Comparison of ENCODE assay signal across 1 cellular context in the genomic region with DNA sequence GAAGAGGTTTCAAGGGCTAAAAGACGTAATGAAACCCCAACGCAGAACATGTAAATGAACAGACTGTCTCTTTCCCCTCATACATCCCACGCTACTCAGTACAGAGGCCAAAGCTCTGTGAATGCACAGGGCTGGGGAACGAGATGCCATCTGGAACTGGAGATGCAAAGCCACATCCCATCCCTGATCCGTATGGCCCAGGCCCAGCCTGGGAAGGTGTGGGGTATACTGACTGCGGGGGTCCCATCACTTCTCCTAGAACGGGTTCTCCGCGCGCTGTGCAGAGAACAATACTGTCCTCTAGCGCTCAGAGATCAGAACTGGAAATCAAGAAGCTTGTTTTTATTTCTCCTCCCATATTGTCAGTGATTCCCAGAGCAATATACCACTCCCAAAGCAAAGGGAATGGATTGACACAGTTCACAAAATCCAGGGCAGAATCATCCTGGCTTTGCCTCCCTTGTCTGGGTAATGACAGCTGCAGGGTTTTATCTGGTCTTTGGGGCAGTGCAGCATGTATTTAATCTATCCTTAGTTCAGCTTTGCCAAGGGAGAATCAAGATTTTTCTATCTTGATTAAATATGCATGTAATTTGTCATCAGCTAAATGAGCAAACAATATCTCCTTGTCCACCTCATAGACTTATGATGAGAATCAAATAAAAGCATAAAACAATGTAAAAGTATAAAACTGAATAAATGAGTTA.
A peak's percentile ranks its signal among the peaks of the same experiment; 100 is the strongest.
TF ChIP-seq lines count a peak whose summit lies in the region.

No MANE protein-coding gene starts in this region.

TF ChIP-seq in SK-N-SH, 30 proteins besides CTCF, POLR2A, EP300 and RAD21 (continued from another document):
- TF ChIP-seq TEAD4 (IDR thresholded peaks at IDR 0.05; ENCODE audit: borderline replicate concordance, insufficient read depth): no peak
- no peak for TF ChIP-seq FOSL2 (IDR thresholded peaks at IDR 0.05; ENCODE audit: borderline replicate concordance, low read depth)
- 0 out of 2 replicates have a peak, but pooled peaks have one; percentile 28 for TF ChIP-seq GATA2 (CRISPR knock-in tag; IDR thresholded peaks at IDR 0.05)
- 0 out of 2 replicates have a peak, but pooled peaks have one; percentile 14 for TF ChIP-seq RFX5 (IDR thresholded peaks at IDR 0.05; ENCODE audit: low read length)
- no peak for TF ChIP-seq POLR2AphosphoS5 (IDR thresholded peaks at IDR 0.05; ENCODE audit: low read depth, low read length)
- no peak for TF ChIP-seq TAF1 (IDR thresholded peaks at IDR 0.05; ENCODE audit: borderline replicate concordance, low read depth, low read length)
- TF ChIP-seq MXI1 (IDR thresholded peaks at IDR 0.05; ENCODE audit: low read depth, low read length): no peak; the same call in 1 of the 2 replicates
- peak; percentile 50; the same call in 1 of the 2 replicates for TF ChIP-seq RCOR1 (IDR thresholded peaks at IDR 0.05; ENCODE audit: low read length)
- TF ChIP-seq CHD2 (IDR thresholded peaks at IDR 0.05; ENCODE audit: low read length, partially characterized antibody): no peak
- TF ChIP-seq, protein P1, sequence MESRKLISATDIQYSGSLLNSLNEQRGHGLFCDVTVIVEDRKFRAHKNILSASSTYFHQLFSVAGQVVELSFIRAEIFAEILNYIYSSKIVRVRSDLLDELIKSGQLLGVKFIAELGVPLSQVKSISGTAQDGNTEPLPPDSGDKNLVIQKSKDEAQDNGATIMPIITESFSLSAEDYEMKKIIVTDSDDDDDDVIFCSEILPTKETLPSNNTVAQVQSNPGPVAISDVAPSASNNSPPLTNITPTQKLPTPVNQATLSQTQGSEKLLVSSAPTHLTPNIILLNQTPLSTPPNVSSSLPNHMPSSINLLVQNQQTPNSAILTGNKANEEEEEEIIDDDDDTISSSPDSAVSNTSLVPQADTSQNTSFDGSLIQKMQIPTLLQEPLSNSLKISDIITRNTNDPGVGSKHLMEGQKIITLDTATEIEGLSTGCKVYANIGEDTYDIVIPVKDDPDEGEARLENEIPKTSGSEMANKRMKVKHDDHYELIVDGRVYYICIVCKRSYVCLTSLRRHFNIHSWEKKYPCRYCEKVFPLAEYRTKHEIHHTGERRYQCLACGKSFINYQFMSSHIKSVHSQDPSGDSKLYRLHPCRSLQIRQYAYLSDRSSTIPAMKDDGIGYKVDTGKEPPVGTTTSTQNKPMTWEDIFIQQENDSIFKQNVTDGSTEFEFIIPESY (IDR thresholded peaks at IDR 0.05; ENCODE audit: borderline replicate concordance, low read depth): no peak
- no peak for TF ChIP-seq MEF2A (IDR thresholded peaks at IDR 0.05; ENCODE audit: borderline replicate concordance, low read depth)
TF ChIP-seq in SK-N-SH: peak in this region for 4.
